ENCODE assay signal across 1 cellular context in genomic region chr17:5510776-5511175, GRCh38.
TF ChIP-seq lines count a peak whose summit lies in the region.

No MANE protein-coding gene starts in this region.

TF ChIP-seq in SK-N-SH, 30 proteins besides CTCF, POLR2A, EP300 and RAD21:
- TF ChIP-seq USF1 (IDR thresholded peaks at IDR 0.05; ENCODE audit: borderline replicate concordance, low read depth) (no peak), ELF1 (IDR thresholded peaks at IDR 0.05) (no peak), GABPA (IDR thresholded peaks at IDR 0.05; ENCODE audit: low read depth) (no peak), PBX3 (IDR thresholded peaks at IDR 0.05) (no peak)
